Comparison of ENCODE assay signal across 1 cellular context in the genomic region with DNA sequence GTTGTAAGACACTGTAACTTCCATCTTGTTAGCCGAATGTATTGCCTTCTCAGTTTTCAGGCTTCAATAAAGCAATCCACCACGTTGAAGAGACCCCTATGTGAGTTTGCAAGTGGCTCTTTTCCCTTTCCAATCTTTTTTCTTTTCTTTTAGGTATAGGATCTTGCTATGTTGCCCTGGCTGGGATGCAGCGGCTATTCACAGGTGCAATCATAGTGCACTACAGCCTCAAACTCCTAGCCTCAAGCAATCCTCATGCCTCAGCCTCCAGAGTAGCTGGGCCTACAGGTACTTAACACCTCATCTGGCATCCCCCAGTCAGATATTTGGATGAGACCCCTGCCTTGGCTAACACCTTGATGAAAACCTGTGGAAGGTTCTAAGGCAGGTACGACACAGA.
TF ChIP-seq lines count a peak whose summit lies in the region.

No MANE protein-coding gene starts in this region.

TF ChIP-seq in neural cell, 6 proteins besides CTCF, POLR2A, EP300 and RAD21 (continued from another document):
- TF ChIP-seq REST (IDR thresholded peaks at IDR 0.05; ENCODE audit: borderline replicate concordance) (no peak), EZH2 (IDR thresholded peaks at IDR 0.05; ENCODE audit: borderline replicate concordance, insufficient read depth, low read length, poor library complexity, severe bottlenecking) (no peak), TAF1 (IDR thresholded peaks at IDR 0.05; ENCODE audit: low read depth) (no peak), MXI1 (conservative IDR thresholded peaks at IDR 0.05; ENCODE audit: poor library complexity, severe bottlenecking) (no peak), POLR2AphosphoS5 (IDR thresholded peaks at IDR 0.05) (no peak)
TF ChIP-seq in neural cell: peak in this region for 0.
